ENCODE assay signal across 10 cellular contexts in the genomic region with DNA sequence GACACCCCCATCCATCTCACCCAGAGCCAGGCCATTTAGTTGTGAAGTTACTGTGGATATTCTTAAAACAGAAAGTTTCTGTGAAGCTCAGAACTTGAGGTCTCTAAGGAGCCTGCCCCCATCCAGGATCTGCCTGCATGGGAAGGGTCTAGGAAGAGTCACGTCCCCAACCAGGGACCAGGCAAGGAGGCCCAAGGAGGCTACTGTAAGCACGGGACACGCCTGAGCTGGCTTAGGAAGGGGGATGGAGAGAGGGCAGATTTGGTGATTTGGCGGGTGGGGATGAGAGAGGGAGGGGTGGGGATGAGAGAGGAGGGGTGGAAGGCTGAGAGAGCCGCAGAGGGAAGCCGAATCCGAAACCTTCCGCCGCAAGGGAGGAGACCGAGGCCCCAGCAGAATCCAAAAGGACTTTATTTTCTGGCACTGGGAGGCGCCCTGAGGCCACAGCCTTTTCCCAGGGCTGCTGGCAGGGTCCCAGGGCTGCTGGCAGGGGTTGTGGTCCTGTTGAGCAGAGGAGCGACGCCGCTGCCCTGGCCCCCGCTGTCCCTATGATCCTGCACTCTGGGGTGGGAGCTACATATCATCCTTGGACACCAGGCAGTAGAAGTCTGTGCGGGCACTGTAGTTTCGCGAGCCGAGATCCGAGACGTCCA. TPM values are rescaled to one million over a fixed set of nuclear protein-coding genes. Genes with fewer than 3 reads are reported as not detected.
DNase-seq lines count a peak whose midpoint lies in the region; ATAC-seq and TF ChIP-seq lines count a peak whose summit lies in the region.
"Had no signal": no experiment of that assay in that cellular context is flagged by ENCODE, and none has a peak within 500 bp of the region (broad histone marks: within the 10 kb centered on the region; RNA-seq: fewer than 3 reads in every experiment).

No MANE protein-coding gene starts in this region.

- no peak overlapping the region for H3K27ac ChIP-seq in colonic mucosa
- H3K27ac ChIP-seq: PC-9 had no signal

- no peak overlapping the region for H3K27ac Mint-ChIP-seq in memory B cell

- ATAC-seq in memory B cell (ENCODE audit: low read depth) (no peak), HG03196 (IDR thresholded peaks at IDR 0.05; ENCODE audit: unreplicated experiment) (no peak), GM21825 (IDR thresholded peaks at IDR 0.05; ENCODE audit: unreplicated experiment) (no peak)

- intact Hi-C loops in colonic mucosa (cut with DNase I): loop anchor here (5.0 kb wide), 1 partner anchor 42 kb away; no protein-coding TSS in a partner anchor

- H3K27me3 ChIP-seq in colonic mucosa: no peaks in the 10 kb centered on the region

- peak overlapping the region; percentile 66; the same call in 1 of the 2 replicates for H3K4me3 ChIP-seq in AG10803 (ENCODE audit: low read length)
- no peak overlapping the region for H3K4me3 ChIP-seq in LNCaP clone FGC (ENCODE audit: low read depth, low read length)
- H3K4me3 ChIP-seq in colonic mucosa: no peak overlapping the region
- H3K4me3 ChIP-seq: PC-9 had no signal

- no peak overlapping the region for H3K9ac ChIP-seq in colonic mucosa (ENCODE audit: low read depth in 2 of 2, low read length in 2 of 2)

- peaks cover 9% of the 10 kb centered on the region for H3K4me1 ChIP-seq in colonic mucosa

- peaks cover 6% of the 10 kb centered on the region for H3K4me1 Mint-ChIP-seq in memory B cell

- peaks cover 2% of the 10 kb centered on the region for H3K36me3 Mint-ChIP-seq in memory B cell

- H3K36me3 ChIP-seq in colonic mucosa: no peaks in the 10 kb centered on the region

- TF ChIP-seq CTCF in AG10803 (conservative IDR thresholded peaks at IDR 0.05; ENCODE audit: low read length) (no peak), LNCaP clone FGC (IDR thresholded peaks at IDR 0.05; ENCODE audit: control insufficient read depth, extremely low read depth, insufficient read depth) (peak; percentile 36; the same call in 1 of the 2 replicates), colonic mucosa (IDR thresholded peaks at IDR 0.05) (no peak)

- DNase-seq in AG10803 (ENCODE audit: low read depth) (no peak), LNCaP clone FGC (ENCODE audit: low read depth) (no peak), colonic mucosa (peak; percentile 44), memory B cell (ENCODE audit: low spot score in 2 of 2) (no peak), NCI-H226 (no peak), mucosa of gallbladder (ENCODE audit: low spot score) (no peak)
- DNase-seq: DMS153, PC-9 had no signal

- no peaks in the 10 kb centered on the region for H3K27me3 Mint-ChIP-seq in memory B cell

- no peaks in the 10 kb centered on the region for H3K9me3 Mint-ChIP-seq in memory B cell

- H3K4me3 Mint-ChIP-seq in memory B cell: peak overlapping the region; percentile 82

- H3K9me3 ChIP-seq in colonic mucosa: no peaks in the 10 kb centered on the region

RNA-seq across cellular contexts. Expression of gene SIGIRR, which starts 9.3 kb away (rescaled TPM):
- 100 to 1,000 TPM in 1 of 2 donors, 10 to 100 TPM in 1; 91.4 to 177 TPM for total RNA-seq in colonic mucosa
- 152 TPM for total RNA-seq in mucosa of gallbladder

RNA-seq across cellular contexts. Expression of gene PKP3, which starts 11.4 kb away (rescaled TPM):
- total RNA-seq in colonic mucosa: 100 to 1,000 TPM; 167 to 247 TPM
- 70.8 TPM for total RNA-seq in mucosa of gallbladder

RNA-seq across cellular contexts. Expression of gene B4GALNT4, which starts 36.1 kb away (rescaled TPM):
- total RNA-seq in colonic mucosa (1 to 10 TPM; 1.6 to 2.0 TPM), mucosa of gallbladder (3.4 TPM)

RNA-seq across cellular contexts. Expression of gene ANO9, which starts 36.4 kb away (rescaled TPM):
- 100 to 1,000 TPM; 121 to 129 TPM for total RNA-seq in colonic mucosa
- total RNA-seq in mucosa of gallbladder: 49.3 TPM

RNA-seq across cellular contexts. Expression of gene PTDSS2, which starts 44.6 kb away (rescaled TPM):
- total RNA-seq in colonic mucosa: 10 to 100 TPM; 20.6 to 27.6 TPM
- total RNA-seq in mucosa of gallbladder: 36.6 TPM
